ENCODE assay signal across 9 cellular contexts in the genomic region with DNA sequence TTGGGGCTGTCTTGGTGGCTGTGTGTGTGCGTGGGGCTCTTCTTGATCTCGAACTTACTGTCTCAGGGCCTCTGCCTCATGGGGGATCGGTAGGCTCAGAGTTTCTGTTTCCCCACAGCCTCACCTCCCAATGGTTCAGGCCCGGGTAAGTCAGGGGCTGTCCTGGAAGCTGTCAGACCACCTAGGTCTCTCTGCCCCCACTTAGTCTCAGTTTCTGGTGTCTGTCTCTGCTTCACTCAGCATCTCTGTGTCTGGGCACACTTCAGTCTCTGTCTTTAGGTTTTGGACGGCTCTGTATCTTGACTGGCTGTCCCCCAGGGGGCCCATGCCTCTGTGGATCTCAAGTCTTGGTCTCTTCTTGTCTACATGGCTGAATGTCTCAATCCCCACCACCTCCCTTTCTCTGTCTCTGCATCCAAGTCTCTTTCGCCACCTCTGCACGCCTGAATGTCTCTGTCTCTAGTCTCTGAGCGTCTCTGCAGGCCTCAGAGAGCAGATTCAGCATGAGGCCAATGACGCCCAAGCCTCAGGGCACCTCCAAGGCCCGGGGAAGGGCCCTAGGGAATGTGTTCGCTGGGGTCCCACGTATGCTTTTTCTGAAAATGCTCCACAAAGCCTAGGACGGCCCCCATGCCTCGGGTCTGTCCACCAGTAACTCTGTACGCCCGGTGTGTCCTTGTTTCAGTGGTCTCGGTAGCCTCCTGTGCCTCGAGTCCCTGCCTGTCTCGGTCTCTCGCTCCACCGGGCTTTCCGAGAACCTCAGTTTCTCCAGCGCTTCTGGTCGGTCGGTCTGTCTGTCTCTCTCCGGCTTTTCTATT. TPM values are rescaled to one million over a fixed set of nuclear protein-coding genes. Genes with fewer than 3 reads are reported as not detected.
DNase-seq lines count a peak whose midpoint lies in the region; ATAC-seq and TF ChIP-seq lines count a peak whose summit lies in the region.
"Had no signal": no experiment of that assay in that cellular context is flagged by ENCODE, and none has a peak within 500 bp of the region (broad histone marks: within the 10 kb centered on the region; RNA-seq: fewer than 3 reads in every experiment).

No MANE protein-coding gene starts in this region.

- H3K4me3 Mint-ChIP-seq in Caco-2 (ENCODE audit: unreplicated experiment), result peak overlapping the region; percentile 86

- ATAC-seq in right lobe of liver (no peak), HG03175 (IDR thresholded peaks at IDR 0.05; ENCODE audit: unreplicated experiment) (no peak), HG03378 (IDR thresholded peaks at IDR 0.05; ENCODE audit: unreplicated experiment) (no peak)

- H3K4me1 ChIP-seq in Caco-2, result peaks cover 27% of the 10 kb centered on the region
- no peaks in the 10 kb centered on the region for H3K4me1 ChIP-seq in right lobe of liver
- H3K4me1 ChIP-seq in tibial artery, result peaks cover 11 to 72% (median 57%) of the 10 kb centered on the region in 4 donors

- 18% methylated on average over 24 of the region's 26 CpGs for WGBS in right lobe of liver (ENCODE audit: insufficient coverage, low coverage, low lambda C conversion rate, missing lambda C conversion rate)

- H3K27ac Mint-ChIP-seq in Caco-2 (ENCODE audit: unreplicated experiment), result peak overlapping the region; percentile 63

- no peak for TF ChIP-seq CTCF in Caco-2 (IDR thresholded peaks at IDR 0.05; ENCODE audit: insufficient read depth in 1 of 2, low read depth in 1 of 2, low read length in 1 of 2, severe bottlenecking in 1 of 2, unreplicated experiment in 1 of 2)
- no peak for TF ChIP-seq CTCF in right lobe of liver (IDR thresholded peaks at IDR 0.05)
- no peak for TF ChIP-seq CTCF in tibial artery (IDR thresholded peaks at IDR 0.05)

- no peaks in the 10 kb centered on the region for H3K27me3 Mint-ChIP-seq in Caco-2 (ENCODE audit: insufficient read depth, unreplicated experiment)

- BruUV-seq in Caco-2 (replicated peaks; lab: Mats Ljungman, UMichigan), result TSS peak; percentile 73

- no peak for TF ChIP-seq POLR2A in right lobe of liver (IDR thresholded peaks at IDR 0.05)

- DNase-seq in Caco-2 (no peak), KG1 (lab: John Stamatoyannopoulos, UW) (peak; percentile 40), astrocyte of the hippocampus (ENCODE audit: low read depth, low spot score) (peak; percentile 45), right lobe of liver (peak in 1 of 3 donors; percentile 54), tibial artery (peak in 1 of 2 donors; percentile 21)
- no peak for DNase-seq in activated CD4-positive, alpha-beta T cell treated with anti-CD3 and anti-CD28 coated beads for 4 hours

- peak overlapping the region; percentile 68 for H3K4me3 ChIP-seq in Caco-2 (ENCODE audit: low read depth, low read length)
- H3K4me3 ChIP-seq in right lobe of liver, result peak overlapping the region; percentile 41 to 60 (median 50)
- H3K4me3 ChIP-seq in tibial artery, result peak overlapping the region; percentile 76 to 91

- intact Hi-C loops in Caco-2 (cut with micrococcal nuclease; ENCODE audit: unreplicated experiment), result no loop called here
- intact Hi-C loops in right lobe of liver (cut with DNase I), result no loop called here
- intact Hi-C loops in tibial artery (cut with DNase I; ENCODE audit: low total_unique reads), result no loop called here

- H3K27me3 ChIP-seq in Caco-2 (replicated peaks; ENCODE audit: control insufficient read depth, insufficient read depth, low read length) (no peaks in the 10 kb centered on the region), right lobe of liver (no peaks in the 10 kb centered on the region), tibial artery (no peaks in the 10 kb centered on the region)

- peak overlapping the region; percentile 39 to 72 (median 57) for H3K27ac ChIP-seq in right lobe of liver
- H3K27ac ChIP-seq in tibial artery, result peak overlapping the region; percentile 93 to 98

- H3K4me1 Mint-ChIP-seq in Caco-2 (ENCODE audit: low read depth, unreplicated experiment), result peaks cover 13% of the 10 kb centered on the region

- H3K36me3 ChIP-seq in Caco-2 (ENCODE audit: control insufficient read depth, insufficient read depth, low read length), result no peaks in the 10 kb centered on the region
- no peaks in the 10 kb centered on the region for H3K36me3 ChIP-seq in right lobe of liver
- no peaks in the 10 kb centered on the region for H3K36me3 ChIP-seq in tibial artery

- H3K9me3 Mint-ChIP-seq in Caco-2 (ENCODE audit: unreplicated experiment), result no peaks in the 10 kb centered on the region

- POLR2A ChIA-PET in Caco-2 (lab: Charles Lee), result no interaction called here

- CTCF ChIA-PET in Caco-2 (lab: Charles Lee), result no interaction called here

- H3K9me3 ChIP-seq in Caco-2 (no peaks in the 10 kb centered on the region), right lobe of liver (no peaks in the 10 kb centered on the region), tibial artery (no peaks in the 10 kb centered on the region)

- H3K36me3 Mint-ChIP-seq in Caco-2 (ENCODE audit: insufficient read depth, unreplicated experiment), result no peaks in the 10 kb centered on the region

RNA-seq across cellular contexts. Expression of gene FHL3, which starts 0.8 kb away (rescaled TPM):
- total RNA-seq in Caco-2 (2022) (11.8 and 11.9 TPM in 2 replicates), right lobe of liver (1 to 10 TPM; 1.3 to 7.1 (median 4.4) TPM)

RNA-seq across cellular contexts. Expression of gene UTP11, which starts 8.0 kb away (rescaled TPM):
- 29.1 and 33.2 TPM in 2 replicates for total RNA-seq in Caco-2 (2022)
- 10 to 100 TPM in 5 of 6 experiments, 1 to 10 TPM in 1; 6.8 to 33.1 (median 12.8) TPM for total RNA-seq in right lobe of liver

RNA-seq across cellular contexts. Expression of gene SF3A3, which starts 14.7 kb away (rescaled TPM):
- total RNA-seq in Caco-2 (2022) (72.6 and 79.3 TPM in 2 replicates), right lobe of liver (10 to 100 TPM; 13.6 to 32.1 (median 20.8) TPM)

RNA-seq across cellular contexts. Expression of gene POU3F1, which starts 42.1 kb away (rescaled TPM):
- total RNA-seq in Caco-2 (2022) (not detected in 2 replicates), right lobe of liver (under 1 TPM in 1 of 6 experiments, not detected in 5; 0.09 TPM)
- total RNA-seq: NCI-H460 had no signal

RNA-seq across cellular contexts. Expression of gene INPP5B, which starts 57.6 kb away (rescaled TPM):
- 15.8 and 18.8 TPM in 2 replicates for total RNA-seq in Caco-2 (2022)
- total RNA-seq in right lobe of liver, result 10 to 100 TPM; 10.5 to 23.1 (median 14.6) TPM

Comparison
In these comparisons a context has a peak if more than half of its experiments do, and no peak if none do; other contexts are left out.
1. DNase-seq: peak in KG1 (single experiment) and astrocyte of the hippocampus (single experiment); none in Caco-2 (0 of 2) and activated CD4-positive, alpha-beta T cell treated with anti-CD3 and anti-CD28 coated beads for 4 hours (0 of 2).
2. Peak in every context shown above with its lines, with median percentiles within 50 percentile points of each other: H3K4me3 ChIP-seq.